26 cellular contexts compared by ENCODE assay signal in genomic region chr1:226320930-226321329, GRCh38. TPM values are rescaled to one million over a fixed set of nuclear protein-coding genes. Genes with fewer than 3 reads are reported as not detected.
A peak's percentile ranks its signal among the peaks of the same experiment; 100 is the strongest.
DNase-seq lines count a peak whose midpoint lies in the region; ATAC-seq, FAIRE-seq and TF ChIP-seq lines count a peak whose summit lies in the region.
"Had no signal": no experiment of that assay in that cellular context is flagged by ENCODE, and none has a peak within 500 bp of the region (broad histone marks: within the 10 kb centered on the region; RNA-seq: fewer than 3 reads in every experiment).

No MANE protein-coding gene starts in this region.

- ATAC-seq in HepG2, result no peak
- ATAC-seq in right lobe of liver, result no peak
- ATAC-seq in WTC11, result no peak
- no peak for ATAC-seq in gastroesophageal sphincter

- FAIRE-seq in HepG2 (lab: Jason Lieb, UNC), result no peak
- FAIRE-seq: A204.1, G401.6, GM12892, H1 had no signal

- TF ChIP-seq EP300 in HepG2 (IDR thresholded peaks at IDR 0.05; ENCODE audit: low read depth in 2 of 2, low read length in 2 of 2) (no peak), HepG2 (CRISPR knock-in tag; IDR thresholded peaks at IDR 0.05; ENCODE audit: borderline replicate concordance) (no peak), gastroesophageal sphincter (IDR thresholded peaks at IDR 0.05) (no peak)

- no peaks in the 10 kb centered on the region for H3K36me3 Mint-ChIP-seq in WTC11
- H3K36me3 Mint-ChIP-seq in activated CD4-positive, alpha-beta T cell treated with anti-CD3 and anti-CD28 coated beads, Interleukin-2, amount 10 ng/mL, durations not matched to agents 7 days and 5 days (ENCODE audit: low read depth), result no peaks in the 10 kb centered on the region
- H3K36me3 Mint-ChIP-seq: CD14-positive monocyte; CD8-positive, alpha-beta memory T cell had no signal

- H3K4me2 ChIP-seq in HepG2 (ENCODE audit: low read depth, low read length), result no peak overlapping the region
- H3K4me2 ChIP-seq in trophoblast cell (ENCODE audit: low read length), result no peak overlapping the region
- H3K4me2 ChIP-seq: BLaER1 treated with 17β-estradiol and CSF1 and Interleukin-3, amounts not matched to agents 10 nM and 100 nM had no signal

- H3K79me2 ChIP-seq in HepG2 (ENCODE audit: insufficient read depth, low read length) (no peaks in the 10 kb centered on the region), trophoblast cell (ENCODE audit: control insufficient read depth, insufficient read depth, low read length, poor library complexity) (no peaks in the 10 kb centered on the region)

- CTCF ChIA-PET in HepG2 (lab: Yijun Ruan, JAX; ENCODE audit: low intra/inter-chr PET ratio, low total read pairs) (no interaction called here), WTC11 (lab: Charles Lee) (no interaction called here)
- CTCF ChIA-PET in activated CD4-positive, alpha-beta T cell treated with anti-CD3 and anti-CD28 coated beads, Interleukin-2, amount 10 ng/mL, durations not matched to agents 7 days and 5 days (lab: Charles Lee), result interaction anchor here (1.0 kb wide), 1 partner anchor 87 kb away, joined by 3 read pairs; the partner anchor contains the start of gene PARP1

- H3K4me1 ChIP-seq in HepG2 (ENCODE audit: insufficient read depth, low read length), result peaks cover 4% of the 10 kb centered on the region
- H3K4me1 ChIP-seq in right lobe of liver, result no peaks in the 10 kb centered on the region
- H3K4me1 ChIP-seq in trophoblast cell (ENCODE audit: control insufficient read depth in 1 of 2, insufficient read depth in 2 of 2, low read length in 2 of 2), result peaks cover 14 to 25% of the 10 kb centered on the region in 2 experiments
- no peaks in the 10 kb centered on the region for H3K4me1 ChIP-seq in gastroesophageal sphincter
- H3K4me1 ChIP-seq: BE2C; BLaER1 treated with 17β-estradiol and CSF1 and Interleukin-3, amounts not matched to agents 10 nM and 100 nM had no signal

- no peak overlapping the region for H2BK120ac ChIP-seq in trophoblast cell (ENCODE audit: insufficient read depth, low read length, poor library complexity)

- H2AK5ac ChIP-seq in trophoblast cell (ENCODE audit: low read length), result no peak overlapping the region

- no peaks in the 10 kb centered on the region for H3K9me3 ChIP-seq in HepG2 (ENCODE audit: low read length)
- no peaks in the 10 kb centered on the region for H3K9me3 ChIP-seq in right lobe of liver
- H3K9me3 ChIP-seq in trophoblast cell (ENCODE audit: insufficient read depth, low read depth, low read length), result no peaks in the 10 kb centered on the region
- no peaks in the 10 kb centered on the region for H3K9me3 ChIP-seq in gastroesophageal sphincter
- H3K9me3 ChIP-seq: BE2C had no signal

- peaks cover 36% of the 10 kb centered on the region for H3K79me1 ChIP-seq in trophoblast cell (ENCODE audit: low read length)

- H4K12ac ChIP-seq in trophoblast cell (ENCODE audit: low read depth, low read length), result no peak overlapping the region

- DNase-seq in HepG2 (ENCODE audit: low spot score), result no peak
- DNase-seq in right lobe of liver, result no peak
- no peak for DNase-seq in WTC11 (ENCODE audit: low spot score)
- DNase-seq in trophoblast cell, result no peak
- DNase-seq in COLO829 (ENCODE audit: low spot score), result no peak
- DNase-seq in activated CD4-positive, alpha-beta T cell treated with anti-CD3 and anti-CD28 coated beads, Interleukin-2, amount 10 ng/mL, durations not matched to agents 7 days and 5 days, result no peak
- DNase-seq: ACHN; AML-193; BE2C; Calu3; CD4-positive, alpha-beta T cell; CD8-positive, alpha-beta memory T cell; COR-L47; DMS153; DND-41; GM23248; H7; HCEC 1CT had no signal

- no peak overlapping the region for H3K4ac ChIP-seq in trophoblast cell (ENCODE audit: low read depth, low read length)

- H3K36me3 ChIP-seq in HepG2 (replicated peaks in 1 of 2; ENCODE audit: control insufficient read depth in 1 of 2, insufficient read depth in 2 of 2, low read length in 2 of 2) (no peaks in the 10 kb centered on the region), right lobe of liver (no peaks in the 10 kb centered on the region), trophoblast cell (ENCODE audit: control insufficient read depth in 1 of 2, insufficient read depth in 2 of 2, low read length in 2 of 2) (no peaks in the 10 kb centered on the region), gastroesophageal sphincter (no peaks in the 10 kb centered on the region)
- H3K36me3 ChIP-seq: BE2C; BLaER1 treated with 17β-estradiol and CSF1 and Interleukin-3, amounts not matched to agents 10 nM and 100 nM had no signal

- H3K9ac ChIP-seq in HepG2 (ENCODE audit: insufficient read depth, low read depth, low read length), result no peak overlapping the region
- no peak overlapping the region for H3K9ac ChIP-seq in trophoblast cell (ENCODE audit: low read length)
- H3K9ac ChIP-seq: BLaER1 treated with 17β-estradiol and CSF1 and Interleukin-3, amounts not matched to agents 10 nM and 100 nM; GM23248 had no signal

- H2AFZ ChIP-seq in HepG2 (ENCODE audit: low read length), result no peak overlapping the region
- no peak overlapping the region for H2AFZ ChIP-seq in trophoblast cell (ENCODE audit: insufficient read depth, low read length, poor library complexity)
- H2AFZ ChIP-seq: GM23248 had no signal

- TF ChIP-seq CTCF in HepG2 (CRISPR knock-in tag; IDR thresholded peaks at IDR 0.05) (no peak), right lobe of liver (IDR thresholded peaks at IDR 0.05) (no peak), WTC11 (IDR thresholded peaks at IDR 0.05) (no peak), gastroesophageal sphincter (IDR thresholded peaks at IDR 0.05) (no peak)

- in situ Hi-C loops in HepG2 (cut with HindIII; ENCODE audit: extremely low pct_ligation_motif_present, low pct_unique_long_range_greater_than_20kb), result no loop called here

- TF ChIP-seq POLR2A in HepG2 (IDR thresholded peaks at IDR 0.05; ENCODE audit: insufficient read depth in 1 of 2, low read depth in 2 of 2, low read length in 2 of 2), result no peak
- no peak for TF ChIP-seq POLR2A in right lobe of liver (IDR thresholded peaks at IDR 0.05)
- no peak for TF ChIP-seq POLR2A in gastroesophageal sphincter (IDR thresholded peaks at IDR 0.05)

- H3K4me1 Mint-ChIP-seq in WTC11, result no peaks in the 10 kb centered on the region
- no peaks in the 10 kb centered on the region for H3K4me1 Mint-ChIP-seq in activated CD4-positive, alpha-beta T cell treated with anti-CD3 and anti-CD28 coated beads, Interleukin-2, amount 10 ng/mL, durations not matched to agents 7 days and 5 days
- H3K4me1 Mint-ChIP-seq: CD14-positive monocyte; CD8-positive, alpha-beta memory T cell had no signal

- H4K8ac ChIP-seq in trophoblast cell (ENCODE audit: low read depth, low read length), result no peak overlapping the region

- H3K27me3 ChIP-seq in HepG2 (ENCODE audit: control insufficient read depth in 1 of 2, insufficient read depth in 2 of 2, low read length in 2 of 2), result peaks cover 0 to 6% of the 10 kb centered on the region in 2 experiments; a peak in 1 of 5 replicates
- peaks cover 0 to 3% of the 10 kb centered on the region in 2 donors for H3K27me3 ChIP-seq in right lobe of liver
- H3K27me3 ChIP-seq in trophoblast cell (ENCODE audit: insufficient read depth, low read length), result no peaks in the 10 kb centered on the region
- H3K27me3 ChIP-seq in gastroesophageal sphincter, result peaks cover 14% of the 10 kb centered on the region
- H3K27me3 ChIP-seq: BE2C; BLaER1 treated with 17β-estradiol and CSF1 and Interleukin-3, amounts not matched to agents 10 nM and 100 nM had no signal

- H3K27me3 Mint-ChIP-seq in WTC11 (ENCODE audit: low read depth), result peaks cover 7% of the 10 kb centered on the region; the same call in 1 of the 2 replicates
- peaks cover 16% of the 10 kb centered on the region for H3K27me3 Mint-ChIP-seq in activated CD4-positive, alpha-beta T cell treated with anti-CD3 and anti-CD28 coated beads, Interleukin-2, amount 10 ng/mL, durations not matched to agents 7 days and 5 days

- H4K91ac ChIP-seq in trophoblast cell (ENCODE audit: low read depth, low read length), result peak overlapping the region; percentile 58

- no TSS peak for BruUV-seq in HepG2 (replicated peaks; lab: Mats Ljungman, UMichigan)

- POLR2A ChIA-PET in HepG2 (lab: Yijun Ruan, JAX) (no interaction called here), WTC11 (lab: Charles Lee) (no interaction called here)
- POLR2A ChIA-PET in activated CD4-positive, alpha-beta T cell treated with anti-CD3 and anti-CD28 coated beads, Interleukin-2, amount 10 ng/mL, durations not matched to agents 7 days and 5 days (lab: Charles Lee), result no interaction called here

- H4K20me1 ChIP-seq in HepG2 (ENCODE audit: insufficient read depth, low read length), result no peaks in the 10 kb centered on the region
- H4K20me1 ChIP-seq: BLaER1 treated with 17β-estradiol and CSF1 and Interleukin-3, amounts not matched to agents 10 nM and 100 nM had no signal

- peaks cover 12% of the 10 kb centered on the region for H3K9me3 Mint-ChIP-seq in WTC11
- no peaks in the 10 kb centered on the region for H3K9me3 Mint-ChIP-seq in activated CD4-positive, alpha-beta T cell treated with anti-CD3 and anti-CD28 coated beads, Interleukin-2, amount 10 ng/mL, durations not matched to agents 7 days and 5 days
- H3K9me3 Mint-ChIP-seq: CD4-positive, alpha-beta T cell; CD8-positive, alpha-beta memory T cell had no signal

- H3K18ac ChIP-seq in trophoblast cell (ENCODE audit: low read length), result no peak overlapping the region

- H3K27ac ChIP-seq in HepG2 (ENCODE audit: extremely low read length, insufficient read depth, low read length) (no peak overlapping the region), right lobe of liver (no peak overlapping the region), trophoblast cell (ENCODE audit: low read depth, low read length) (no peak overlapping the region), gastroesophageal sphincter (no peak overlapping the region)
- H3K27ac ChIP-seq: 22Rv1; BLaER1 treated with 17β-estradiol and CSF1 and Interleukin-3, amounts not matched to agents 10 nM and 100 nM; GM23248 had no signal

- H2BK5ac ChIP-seq in trophoblast cell (ENCODE audit: low read depth, low read length, poor library complexity), result no peak overlapping the region

- no peak overlapping the region for H3K27ac Mint-ChIP-seq in WTC11
- H3K27ac Mint-ChIP-seq in activated CD4-positive, alpha-beta T cell treated with anti-CD3 and anti-CD28 coated beads, Interleukin-2, amount 10 ng/mL, durations not matched to agents 7 days and 5 days, result no peak overlapping the region
- H3K27ac Mint-ChIP-seq: CD14-positive monocyte; CD4-positive, alpha-beta T cell; CD8-positive, alpha-beta memory T cell had no signal

- no peak for TF ChIP-seq RAD21 in HepG2 (CRISPR knock-in tag; IDR thresholded peaks at IDR 0.05)

- no peak overlapping the region for H3K4me3 ChIP-seq in HepG2 (replicated peaks in 1 of 3; ENCODE audit: insufficient read depth in 1 of 3, low read depth in 2 of 3, low read length in 3 of 3)
- H3K4me3 ChIP-seq in right lobe of liver, result no peak overlapping the region
- H3K4me3 ChIP-seq in trophoblast cell (ENCODE audit: low read depth, low read length), result no peak overlapping the region
- no peak overlapping the region for H3K4me3 ChIP-seq in gastroesophageal sphincter
- H3K4me3 ChIP-seq: BLaER1 treated with 17β-estradiol and CSF1 and Interleukin-3, amounts not matched to agents 10 nM and 100 nM; GM23248 had no signal

- H3K14ac ChIP-seq in trophoblast cell (ENCODE audit: low read length), result no peak overlapping the region

- H3K23ac ChIP-seq in trophoblast cell (ENCODE audit: low read length), result no peak overlapping the region

- intact Hi-C loops in HepG2 (cut with micrococcal nuclease; ENCODE audit: unreplicated experiment), result no loop called here
- intact Hi-C loops in right lobe of liver (cut with DNase I), result no loop called here

- 70% methylated on average over 10 of the region's 10 CpGs for WGBS in HepG2 (ENCODE audit: low lambda C conversion rate)
- 88% methylated on average over 6 of the region's 10 CpGs for WGBS in right lobe of liver (ENCODE audit: insufficient coverage, low coverage, low lambda C conversion rate, missing lambda C conversion rate)
- WGBS in trophoblast cell (ENCODE audit: extremely low coverage, insufficient coverage, insufficient read length), result no CpG with 5 or more reads among the region's 10 CpGs
- 87 to 94% methylated on average over 5 to 7 of the region's 10 CpGs for WGBS in gastroesophageal sphincter (ENCODE audit: low coverage in 1 of 2), 2 donors

- H3K4me3 Mint-ChIP-seq in WTC11, result no peak overlapping the region
- H3K4me3 Mint-ChIP-seq in activated CD4-positive, alpha-beta T cell treated with anti-CD3 and anti-CD28 coated beads, Interleukin-2, amount 10 ng/mL, durations not matched to agents 7 days and 5 days, result no peak overlapping the region
- H3K4me3 Mint-ChIP-seq: CD4-positive, alpha-beta T cell; CD8-positive, alpha-beta memory T cell had no signal

- H2BK12ac ChIP-seq in trophoblast cell (ENCODE audit: low read length), result peak overlapping the region; percentile 80

RNA-seq across cellular contexts. Expression of gene LIN9, which starts 12.0 kb away (rescaled TPM):
- total RNA-seq in HepG2 (2016; rRNA removed; fragmentation: Illumina TruSeq; extraction: Trizol) (10.0 and 15.8 TPM in 2 replicates), right lobe of liver (1 to 10 TPM in 2 of 6 experiments, under 1 TPM in 4; 0.46 to 1.5 (median 0.91) TPM), WTC11 (2021) (10.4 to 15.7 TPM (median 10.7 TPM) in 3 replicates), gastroesophageal sphincter (1 to 10 TPM; 2.8 to 5.4 (median 3.4) TPM)
- 4.3 and 5.1 TPM in 2 replicates for total RNA-seq in HepG2 (2016; cell fraction: cytosol; rRNA removed; fragmentation: Illumina TruSeq; extraction: Trizol; ENCODE audit: low read depth)
- 9.7 and 14.6 TPM in 2 replicates for total RNA-seq in HepG2 (2016; cell fraction: insoluble cytoplasmic fraction; rRNA removed; fragmentation: Illumina TruSeq; extraction: Trizol)
- 4.7 and 5.9 TPM in 2 replicates for total RNA-seq in HepG2 (2016; cell fraction: membrane; rRNA removed; fragmentation: Illumina TruSeq; extraction: Trizol)
- total RNA-seq in HepG2 (2016; cell fraction: nucleus; rRNA removed; fragmentation: Illumina TruSeq; extraction: Trizol), result 8.9 and 10.4 TPM in 2 replicates
- 1.7 and 3.0 TPM in 2 replicates for polyA plus RNA-seq in HepG2 (2011; rRNA removed)
- polyA plus RNA-seq in HepG2 (2011; cell fraction: cytosol; rRNA removed), result 1.2 and 1.3 TPM in 2 replicates
- 1.2 and 1.3 TPM in 2 replicates for polyA plus RNA-seq in HepG2 (2011; cell fraction: nucleus; rRNA removed)
- 1.7 and 2.8 TPM in 2 replicates for polyA plus RNA-seq in HepG2 (2012)
- 0.54 and 0.72 TPM in 2 replicates for polyA plus RNA-seq in HepG2 (2016; cell fraction: cytosol; fragmentation: Illumina TruSeq; extraction: Trizol; ENCODE audit: low read depth)
- 10.2 and 11.3 TPM in 2 replicates for polyA plus RNA-seq in HepG2 (2016; cell fraction: insoluble cytoplasmic fraction; fragmentation: Illumina TruSeq; extraction: Trizol; ENCODE audit: low read depth)
- polyA plus RNA-seq in HepG2 (2016; cell fraction: membrane; fragmentation: Illumina TruSeq; extraction: Trizol; ENCODE audit: low read depth), result 1.6 and 1.8 TPM in 2 replicates
- 9.5 and 10.3 TPM in 2 replicates for polyA plus RNA-seq in HepG2 (2016; cell fraction: nucleus; fragmentation: Illumina TruSeq; extraction: Trizol; ENCODE audit: insufficient read depth, low read depth)
- polyA minus RNA-seq in HepG2 (2011; rRNA and poly(A)+ RNA removed; ENCODE audit: low replicate concordance), result 1.2 and 4.5 TPM in 2 replicates
- polyA minus RNA-seq in HepG2 (2011; cell fraction: cytosol; rRNA and poly(A)+ RNA removed), result 2.0 and 2.1 TPM in 2 replicates
- 5.2 and 7.6 TPM in 2 replicates for polyA minus RNA-seq in HepG2 (2011; cell fraction: nucleus; rRNA and poly(A)+ RNA removed)
- polyA plus RNA-seq in trophoblast cell (2013), result 11.3 and 11.4 TPM in 2 replicates
- total RNA-seq in activated CD4-positive, alpha-beta T cell treated with anti-CD3 and anti-CD28 coated beads, Interleukin-2, amount 10 ng/mL, durations not matched to agents 7 days and 5 days, result 10 to 100 TPM; 13.6 to 15.4 TPM

Comparison
In these comparisons a context has a peak if more than half of its experiments do, and no peak if none do; other contexts are left out.
1. Of the 50 proteins assayed by ChIP-seq in both HepG2 and WTC11: peak only in HepG2: none; only in WTC11: none; in both: NFYB; in neither: 49.